Comparison of ENCODE assay signal across 11 cellular contexts in genomic region chr10:61835909-61836232, GRCh38.
DNase-seq lines count a peak whose midpoint lies in the region; ATAC-seq and TF ChIP-seq lines count a peak whose summit lies in the region.
"Had no signal": no experiment of that assay in that cellular context is flagged by ENCODE, and none has a peak within 500 bp of the region (broad histone marks: within the 10 kb centered on the region; RNA-seq: fewer than 3 reads in every experiment).

No MANE protein-coding gene starts in this region.

- DNase-seq in NCI-H226 (peak; percentile 45), astrocyte of the spinal cord (ENCODE audit: low read depth, low spot score) (peak; percentile 67), glomerular endothelial cell (ENCODE audit: extremely low read depth, low read depth, low spot score) (peak; percentile 25), smooth muscle cell (lab: John Stamatoyannopoulos, UW; ENCODE audit: unreplicated experiment) (no peak), SIG-M5 (lab: John Stamatoyannopoulos, UW) (no peak)
- no peak for DNase-seq in T-helper 2 cell treated with Interferon-gamma antibody and Interleukin-4, amounts not matched to agents 5 μg/mL and 100 μg/mL, for 36 hours (ENCODE audit: low spot score)
- DNase-seq: DND-41, NCI-H345, T-helper 9 cell had no signal

- TF ChIP-seq CTCF in astrocyte of the spinal cord (IDR thresholded peaks at IDR 0.05; ENCODE audit: low read depth, low read length) (no peak), smooth muscle cell (IDR thresholded peaks at IDR 0.05; ENCODE audit: borderline replicate concordance, insufficient read depth, poor library complexity, severe bottlenecking) (no peak)

- in situ Hi-C loops in astrocyte of the spinal cord (cut with HindIII; ENCODE audit: low sequenced_read_pairs): no loop called here

- H4K20me1 ChIP-seq in smooth muscle cell (ENCODE audit: low read depth): no peaks in the 10 kb centered on the region

- no peak overlapping the region for H3K4me3 Mint-ChIP-seq in T-helper 2 cell treated with Interferon-gamma antibody and Interleukin-4, amounts not matched to agents 5 μg/mL and 100 μg/mL, for 36 hours

- H3K27me3 Mint-ChIP-seq in T-helper 2 cell treated with Interferon-gamma antibody and Interleukin-4, amounts not matched to agents 5 μg/mL and 100 μg/mL, for 36 hours (ENCODE audit: low read depth): no peaks in the 10 kb centered on the region

- H3K36me3 Mint-ChIP-seq in T-helper 2 cell treated with Interferon-gamma antibody and Interleukin-4, amounts not matched to agents 5 μg/mL and 100 μg/mL, for 36 hours (ENCODE audit: low read depth): no peaks in the 10 kb centered on the region

- H2AFZ ChIP-seq in smooth muscle cell (ENCODE audit: low read depth): peak overlapping the region; percentile 19

- no peaks in the 10 kb centered on the region for H3K79me2 ChIP-seq in smooth muscle cell (ENCODE audit: low read depth)

- no peaks in the 10 kb centered on the region for H3K36me3 ChIP-seq in smooth muscle cell (ENCODE audit: low read depth)

- H3K4me2 ChIP-seq in smooth muscle cell: peak overlapping the region; percentile 82

- WGBS in smooth muscle cell (ENCODE audit: low lambda C conversion rate): 36% methylated on average over 2 of the region's 2 CpGs

- peak overlapping the region; percentile 78 for H3K9ac ChIP-seq in smooth muscle cell (ENCODE audit: low read depth)

- H3K4me1 ChIP-seq in smooth muscle cell (ENCODE audit: low read depth): peaks cover 30% of the 10 kb centered on the region

- H3K4me3 ChIP-seq in astrocyte of the spinal cord (ENCODE audit: low read depth, low read length) (no peak overlapping the region), smooth muscle cell (no peak overlapping the region)

- peak overlapping the region; percentile 95 for H3K27ac ChIP-seq in smooth muscle cell (ENCODE audit: low read depth)

- no peak for ATAC-seq in esophagus mucosa
- ATAC-seq in GM18517 (IDR thresholded peaks at IDR 0.05; ENCODE audit: unreplicated experiment): no peak

- H3K27ac Mint-ChIP-seq in T-helper 2 cell treated with Interferon-gamma antibody and Interleukin-4, amounts not matched to agents 5 μg/mL and 100 μg/mL, for 36 hours: no peak overlapping the region

- H3K27me3 ChIP-seq in smooth muscle cell (ENCODE audit: low read depth): no peaks in the 10 kb centered on the region

- H3F3A ChIP-seq in smooth muscle cell (ENCODE audit: low read depth): peaks cover 13% of the 10 kb centered on the region

- H3K9me3 Mint-ChIP-seq in T-helper 2 cell treated with Interferon-gamma antibody and Interleukin-4, amounts not matched to agents 5 μg/mL and 100 μg/mL, for 36 hours: no peaks in the 10 kb centered on the region

- no peaks in the 10 kb centered on the region for H3K9me3 ChIP-seq in smooth muscle cell (replicated peaks; ENCODE audit: low read depth)

- peaks cover 22% of the 10 kb centered on the region for H3K4me1 Mint-ChIP-seq in T-helper 2 cell treated with Interferon-gamma antibody and Interleukin-4, amounts not matched to agents 5 μg/mL and 100 μg/mL, for 36 hours (ENCODE audit: low read depth)

Comparison
In these comparisons a context has a peak if more than half of its experiments do, and no peak if none do; other contexts are left out.
1. DNase-seq: peak in NCI-H226 (single experiment), astrocyte of the spinal cord (single experiment) and glomerular endothelial cell (single experiment); none in smooth muscle cell (single experiment), T-helper 2 cell treated with Interferon-gamma antibody and Interleukin-4, amounts not matched to agents 5 μg/mL and 100 μg/mL, for 36 hours (single experiment) and SIG-M5 (single experiment).